In the genomic region with DNA sequence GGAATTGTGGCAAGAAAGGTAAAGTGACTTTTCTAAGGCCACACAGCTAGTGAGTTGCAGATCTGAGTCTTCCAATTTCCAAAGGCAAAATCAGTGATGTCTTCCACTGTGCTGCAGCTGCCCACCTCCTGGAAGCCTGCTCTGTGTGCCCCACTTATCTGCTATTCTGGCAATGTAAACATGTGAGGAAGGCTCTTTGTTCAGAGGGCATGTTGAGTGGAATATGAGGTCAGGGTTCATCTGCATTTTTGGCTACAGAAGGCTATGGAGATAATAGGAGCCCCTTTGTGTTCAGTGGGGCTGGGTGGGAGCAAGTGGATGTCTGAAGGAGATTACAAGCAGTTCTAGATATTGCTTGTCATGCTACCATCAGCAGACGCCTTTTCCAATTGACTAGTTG, we compare ENCODE assay signal across 1 cellular context.
A peak's percentile ranks its signal among the peaks of the same experiment; 100 is the strongest.
TF ChIP-seq lines count a peak whose summit lies in the region.

No MANE protein-coding gene starts in this region.

TF ChIP-seq in HepG2, 621 proteins besides CTCF, POLR2A, EP300 and RAD21 (continued from another document and continues in another):
- TF ChIP-seq, protein P1, sequence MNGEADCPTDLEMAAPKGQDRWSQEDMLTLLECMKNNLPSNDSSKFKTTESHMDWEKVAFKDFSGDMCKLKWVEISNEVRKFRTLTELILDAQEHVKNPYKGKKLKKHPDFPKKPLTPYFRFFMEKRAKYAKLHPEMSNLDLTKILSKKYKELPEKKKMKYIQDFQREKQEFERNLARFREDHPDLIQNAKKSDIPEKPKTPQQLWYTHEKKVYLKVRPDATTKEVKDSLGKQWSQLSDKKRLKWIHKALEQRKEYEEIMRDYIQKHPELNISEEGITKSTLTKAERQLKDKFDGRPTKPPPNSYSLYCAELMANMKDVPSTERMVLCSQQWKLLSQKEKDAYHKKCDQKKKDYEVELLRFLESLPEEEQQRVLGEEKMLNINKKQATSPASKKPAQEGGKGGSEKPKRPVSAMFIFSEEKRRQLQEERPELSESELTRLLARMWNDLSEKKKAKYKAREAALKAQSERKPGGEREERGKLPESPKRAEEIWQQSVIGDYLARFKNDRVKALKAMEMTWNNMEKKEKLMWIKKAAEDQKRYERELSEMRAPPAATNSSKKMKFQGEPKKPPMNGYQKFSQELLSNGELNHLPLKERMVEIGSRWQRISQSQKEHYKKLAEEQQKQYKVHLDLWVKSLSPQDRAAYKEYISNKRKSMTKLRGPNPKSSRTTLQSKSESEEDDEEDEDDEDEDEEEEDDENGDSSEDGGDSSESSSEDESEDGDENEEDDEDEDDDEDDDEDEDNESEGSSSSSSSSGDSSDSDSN (CRISPR knock-in tag; IDR thresholded peaks at IDR 0.05): no peak
- no peak for TF ChIP-seq TEAD2 (CRISPR knock-in tag; IDR thresholded peaks at IDR 0.05)
- no peak for TF ChIP-seq MXI1 (IDR thresholded peaks at IDR 0.05; ENCODE audit: borderline replicate concordance, low read depth, low read length)
- TF ChIP-seq ZNF263 (CRISPR knock-in tag; IDR thresholded peaks at IDR 0.05): no peak
- no peak for TF ChIP-seq ZNF569 (CRISPR knock-in tag; IDR thresholded peaks at IDR 0.05; ENCODE audit: borderline replicate concordance)
- TF ChIP-seq, protein P2, sequence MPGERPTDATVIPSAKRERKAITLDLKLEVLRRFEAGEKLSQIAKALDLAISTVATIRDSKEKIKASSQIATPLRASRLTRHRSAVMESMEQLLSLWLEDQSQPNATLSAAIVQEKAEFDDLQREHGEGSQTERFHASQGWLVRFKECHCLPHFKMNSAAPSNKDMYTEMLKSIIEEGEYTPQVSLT (CRISPR knock-in tag; IDR thresholded peaks at IDR 0.05; ENCODE audit: borderline replicate concordance, low read depth): no peak
- TF ChIP-seq, protein P3, sequence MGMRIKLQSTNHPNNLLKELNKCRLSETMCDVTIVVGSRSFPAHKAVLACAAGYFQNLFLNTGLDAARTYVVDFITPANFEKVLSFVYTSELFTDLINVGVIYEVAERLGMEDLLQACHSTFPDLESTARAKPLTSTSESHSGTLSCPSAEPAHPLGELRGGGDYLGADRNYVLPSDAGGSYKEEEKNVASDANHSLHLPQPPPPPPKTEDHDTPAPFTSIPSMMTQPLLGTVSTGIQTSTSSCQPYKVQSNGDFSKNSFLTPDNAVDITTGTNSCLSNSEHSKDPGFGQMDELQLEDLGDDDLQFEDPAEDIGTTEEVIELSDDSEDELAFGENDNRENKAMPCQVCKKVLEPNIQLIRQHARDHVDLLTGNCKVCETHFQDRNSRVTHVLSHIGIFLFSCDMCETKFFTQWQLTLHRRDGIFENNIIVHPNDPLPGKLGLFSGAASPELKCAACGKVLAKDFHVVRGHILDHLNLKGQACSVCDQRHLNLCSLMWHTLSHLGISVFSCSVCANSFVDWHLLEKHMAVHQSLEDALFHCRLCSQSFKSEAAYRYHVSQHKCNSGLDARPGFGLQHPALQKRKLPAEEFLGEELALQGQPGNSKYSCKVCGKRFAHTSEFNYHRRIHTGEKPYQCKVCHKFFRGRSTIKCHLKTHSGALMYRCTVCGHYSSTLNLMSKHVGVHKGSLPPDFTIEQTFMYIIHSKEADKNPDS (CRISPR knock-in tag; IDR thresholded peaks at IDR 0.05): no peak
- no peak for TF ChIP-seq ZNF567 (CRISPR knock-in tag; IDR thresholded peaks at IDR 0.05; ENCODE audit: borderline replicate concordance)
- TF ChIP-seq, protein P4, sequence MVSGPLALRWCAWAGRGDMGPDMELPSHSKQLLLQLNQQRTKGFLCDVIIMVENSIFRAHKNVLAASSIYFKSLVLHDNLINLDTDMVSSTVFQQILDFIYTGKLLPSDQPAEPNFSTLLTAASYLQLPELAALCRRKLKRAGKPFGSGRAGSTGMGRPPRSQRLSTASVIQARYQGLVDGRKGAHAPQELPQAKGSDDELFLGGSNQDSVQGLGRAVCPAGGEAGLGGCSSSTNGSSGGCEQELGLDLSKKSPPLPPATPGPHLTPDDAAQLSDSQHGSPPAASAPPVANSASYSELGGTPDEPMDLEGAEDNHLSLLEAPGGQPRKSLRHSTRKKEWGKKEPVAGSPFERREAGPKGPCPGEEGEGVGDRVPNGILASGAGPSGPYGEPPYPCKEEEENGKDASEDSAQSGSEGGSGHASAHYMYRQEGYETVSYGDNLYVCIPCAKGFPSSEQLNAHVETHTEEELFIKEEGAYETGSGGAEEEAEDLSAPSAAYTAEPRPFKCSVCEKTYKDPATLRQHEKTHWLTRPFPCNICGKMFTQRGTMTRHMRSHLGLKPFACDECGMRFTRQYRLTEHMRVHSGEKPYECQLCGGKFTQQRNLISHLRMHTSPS (CRISPR knock-in tag; IDR thresholded peaks at IDR 0.05; ENCODE audit: low read depth): no peak
- no peak for TF ChIP-seq ZNF232 (CRISPR knock-in tag; IDR thresholded peaks at IDR 0.05; ENCODE audit: borderline replicate concordance)
- no peak for TF ChIP-seq NR3C1 (CRISPR knock-in tag; IDR thresholded peaks at IDR 0.05)
- TF ChIP-seq, protein P5, sequence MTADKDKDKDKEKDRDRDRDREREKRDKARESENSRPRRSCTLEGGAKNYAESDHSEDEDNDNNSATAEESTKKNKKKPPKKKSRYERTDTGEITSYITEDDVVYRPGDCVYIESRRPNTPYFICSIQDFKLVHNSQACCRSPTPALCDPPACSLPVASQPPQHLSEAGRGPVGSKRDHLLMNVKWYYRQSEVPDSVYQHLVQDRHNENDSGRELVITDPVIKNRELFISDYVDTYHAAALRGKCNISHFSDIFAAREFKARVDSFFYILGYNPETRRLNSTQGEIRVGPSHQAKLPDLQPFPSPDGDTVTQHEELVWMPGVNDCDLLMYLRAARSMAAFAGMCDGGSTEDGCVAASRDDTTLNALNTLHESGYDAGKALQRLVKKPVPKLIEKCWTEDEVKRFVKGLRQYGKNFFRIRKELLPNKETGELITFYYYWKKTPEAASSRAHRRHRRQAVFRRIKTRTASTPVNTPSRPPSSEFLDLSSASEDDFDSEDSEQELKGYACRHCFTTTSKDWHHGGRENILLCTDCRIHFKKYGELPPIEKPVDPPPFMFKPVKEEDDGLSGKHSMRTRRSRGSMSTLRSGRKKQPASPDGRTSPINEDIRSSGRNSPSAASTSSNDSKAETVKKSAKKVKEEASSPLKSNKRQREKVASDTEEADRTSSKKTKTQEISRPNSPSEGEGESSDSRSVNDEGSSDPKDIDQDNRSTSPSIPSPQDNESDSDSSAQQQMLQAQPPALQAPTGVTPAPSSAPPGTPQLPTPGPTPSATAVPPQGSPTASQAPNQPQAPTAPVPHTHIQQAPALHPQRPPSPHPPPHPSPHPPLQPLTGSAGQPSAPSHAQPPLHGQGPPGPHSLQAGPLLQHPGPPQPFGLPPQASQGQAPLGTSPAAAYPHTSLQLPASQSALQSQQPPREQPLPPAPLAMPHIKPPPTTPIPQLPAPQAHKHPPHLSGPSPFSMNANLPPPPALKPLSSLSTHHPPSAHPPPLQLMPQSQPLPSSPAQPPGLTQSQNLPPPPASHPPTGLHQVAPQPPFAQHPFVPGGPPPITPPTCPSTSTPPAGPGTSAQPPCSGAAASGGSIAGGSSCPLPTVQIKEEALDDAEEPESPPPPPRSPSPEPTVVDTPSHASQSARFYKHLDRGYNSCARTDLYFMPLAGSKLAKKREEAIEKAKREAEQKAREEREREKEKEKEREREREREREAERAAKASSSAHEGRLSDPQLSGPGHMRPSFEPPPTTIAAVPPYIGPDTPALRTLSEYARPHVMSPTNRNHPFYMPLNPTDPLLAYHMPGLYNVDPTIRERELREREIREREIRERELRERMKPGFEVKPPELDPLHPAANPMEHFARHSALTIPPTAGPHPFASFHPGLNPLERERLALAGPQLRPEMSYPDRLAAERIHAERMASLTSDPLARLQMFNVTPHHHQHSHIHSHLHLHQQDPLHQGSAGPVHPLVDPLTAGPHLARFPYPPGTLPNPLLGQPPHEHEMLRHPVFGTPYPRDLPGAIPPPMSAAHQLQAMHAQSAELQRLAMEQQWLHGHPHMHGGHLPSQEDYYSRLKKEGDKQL (CRISPR knock-in tag; IDR thresholded peaks at IDR 0.05; ENCODE audit: low read depth): no peak
- peak; percentile 65 for TF ChIP-seq ZBTB7B (CRISPR knock-in tag; IDR thresholded peaks at IDR 0.05)
- TF ChIP-seq ZNF143 (CRISPR knock-in tag; IDR thresholded peaks at IDR 0.05): no peak
- no peak for TF ChIP-seq ZNF256 (CRISPR knock-in tag; conservative IDR thresholded peaks at IDR 0.05)
- TF ChIP-seq REXO4 (CRISPR knock-in tag; IDR thresholded peaks at IDR 0.05; ENCODE audit: borderline replicate concordance): no peak
- TF ChIP-seq, protein P6, sequence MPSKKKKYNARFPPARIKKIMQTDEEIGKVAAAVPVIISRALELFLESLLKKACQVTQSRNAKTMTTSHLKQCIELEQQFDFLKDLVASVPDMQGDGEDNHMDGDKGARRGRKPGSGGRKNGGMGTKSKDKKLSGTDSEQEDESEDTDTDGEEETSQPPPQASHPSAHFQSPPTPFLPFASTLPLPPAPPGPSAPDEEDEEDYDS (CRISPR knock-in tag; IDR thresholded peaks at IDR 0.05): no peak
- TF ChIP-seq, protein P7, sequence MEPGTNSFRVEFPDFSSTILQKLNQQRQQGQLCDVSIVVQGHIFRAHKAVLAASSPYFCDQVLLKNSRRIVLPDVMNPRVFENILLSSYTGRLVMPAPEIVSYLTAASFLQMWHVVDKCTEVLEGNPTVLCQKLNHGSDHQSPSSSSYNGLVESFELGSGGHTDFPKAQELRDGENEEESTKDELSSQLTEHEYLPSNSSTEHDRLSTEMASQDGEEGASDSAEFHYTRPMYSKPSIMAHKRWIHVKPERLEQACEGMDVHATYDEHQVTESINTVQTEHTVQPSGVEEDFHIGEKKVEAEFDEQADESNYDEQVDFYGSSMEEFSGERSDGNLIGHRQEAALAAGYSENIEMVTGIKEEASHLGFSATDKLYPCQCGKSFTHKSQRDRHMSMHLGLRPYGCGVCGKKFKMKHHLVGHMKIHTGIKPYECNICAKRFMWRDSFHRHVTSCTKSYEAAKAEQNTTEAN (CRISPR knock-in tag; conservative IDR thresholded peaks at IDR 0.05): no peak
- TF ChIP-seq ZNF552 (CRISPR knock-in tag; IDR thresholded peaks at IDR 0.05; ENCODE audit: borderline replicate concordance): no peak
- peak; percentile 77 for TF ChIP-seq NR2F2 (IDR thresholded peaks at IDR 0.05; ENCODE audit: borderline replicate concordance, low read depth)
- TF ChIP-seq, protein P8, sequence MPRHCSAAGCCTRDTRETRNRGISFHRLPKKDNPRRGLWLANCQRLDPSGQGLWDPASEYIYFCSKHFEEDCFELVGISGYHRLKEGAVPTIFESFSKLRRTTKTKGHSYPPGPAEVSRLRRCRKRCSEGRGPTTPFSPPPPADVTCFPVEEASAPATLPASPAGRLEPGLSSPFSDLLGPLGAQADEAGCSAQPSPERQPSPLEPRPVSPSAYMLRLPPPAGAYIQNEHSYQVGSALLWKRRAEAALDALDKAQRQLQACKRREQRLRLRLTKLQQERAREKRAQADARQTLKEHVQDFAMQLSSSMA (CRISPR knock-in tag; IDR thresholded peaks at IDR 0.05): no peak
- no peak for TF ChIP-seq ATAD3A (CRISPR knock-in tag; IDR thresholded peaks at IDR 0.05)
- TF ChIP-seq HDAC2 (CRISPR knock-in tag; IDR thresholded peaks at IDR 0.05): peak; percentile 57; the same call in 1 of the 2 replicates
- no peak for TF ChIP-seq IKZF1 (IDR thresholded peaks at IDR 0.05)
- TF ChIP-seq NONO (IDR thresholded peaks at IDR 0.05): no peak
- TF ChIP-seq NONO (CRISPR knock-in tag; conservative IDR thresholded peaks at IDR 0.05): no peak
- TF ChIP-seq ZFP41 (CRISPR knock-in tag; IDR thresholded peaks at IDR 0.05; ENCODE audit: borderline replicate concordance): no peak
- TF ChIP-seq ZSCAN12 (CRISPR knock-in tag; IDR thresholded peaks at IDR 0.05): no peak
- TF ChIP-seq, protein P9, sequence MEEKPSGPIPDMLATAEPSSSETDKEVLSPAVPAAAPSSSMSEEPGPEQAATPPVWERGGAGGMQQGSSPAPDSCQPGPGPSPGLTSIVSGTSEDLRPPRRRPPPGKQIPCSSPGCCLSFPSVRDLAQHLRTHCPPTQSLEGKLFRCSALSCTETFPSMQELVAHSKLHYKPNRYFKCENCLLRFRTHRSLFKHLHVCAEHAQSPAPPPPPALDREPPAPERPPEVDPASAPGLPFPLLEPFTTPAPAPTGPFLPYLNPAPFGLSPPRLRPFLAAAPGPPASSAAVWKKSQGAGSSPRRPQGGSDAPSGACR (CRISPR knock-in tag; IDR thresholded peaks at IDR 0.05): no peak
- no peak for TF ChIP-seq MBNL3 (CRISPR knock-in tag; conservative IDR thresholded peaks at IDR 0.05)
- 0 out of 2 replicates have a peak, but pooled peaks have one; percentile 40 for TF ChIP-seq FOXJ3 (CRISPR knock-in tag; IDR thresholded peaks at IDR 0.05; ENCODE audit: borderline replicate concordance)
- TF ChIP-seq MIER3 (CRISPR knock-in tag; IDR thresholded peaks at IDR 0.05; ENCODE audit: borderline replicate concordance): no peak
- TF ChIP-seq SAFB2 (CRISPR knock-in tag; IDR thresholded peaks at IDR 0.05; ENCODE audit: borderline replicate concordance, low read depth): no peak
- no peak for TF ChIP-seq CAMTA2 (CRISPR knock-in tag; IDR thresholded peaks at IDR 0.05; ENCODE audit: borderline replicate concordance)
- no peak for TF ChIP-seq ZNF260 (CRISPR knock-in tag; IDR thresholded peaks at IDR 0.05; ENCODE audit: borderline replicate concordance, low read depth)
- TF ChIP-seq ZBTB8A (CRISPR knock-in tag; IDR thresholded peaks at IDR 0.05; ENCODE audit: borderline replicate concordance, low read depth): no peak
- TF ChIP-seq, protein P10, sequence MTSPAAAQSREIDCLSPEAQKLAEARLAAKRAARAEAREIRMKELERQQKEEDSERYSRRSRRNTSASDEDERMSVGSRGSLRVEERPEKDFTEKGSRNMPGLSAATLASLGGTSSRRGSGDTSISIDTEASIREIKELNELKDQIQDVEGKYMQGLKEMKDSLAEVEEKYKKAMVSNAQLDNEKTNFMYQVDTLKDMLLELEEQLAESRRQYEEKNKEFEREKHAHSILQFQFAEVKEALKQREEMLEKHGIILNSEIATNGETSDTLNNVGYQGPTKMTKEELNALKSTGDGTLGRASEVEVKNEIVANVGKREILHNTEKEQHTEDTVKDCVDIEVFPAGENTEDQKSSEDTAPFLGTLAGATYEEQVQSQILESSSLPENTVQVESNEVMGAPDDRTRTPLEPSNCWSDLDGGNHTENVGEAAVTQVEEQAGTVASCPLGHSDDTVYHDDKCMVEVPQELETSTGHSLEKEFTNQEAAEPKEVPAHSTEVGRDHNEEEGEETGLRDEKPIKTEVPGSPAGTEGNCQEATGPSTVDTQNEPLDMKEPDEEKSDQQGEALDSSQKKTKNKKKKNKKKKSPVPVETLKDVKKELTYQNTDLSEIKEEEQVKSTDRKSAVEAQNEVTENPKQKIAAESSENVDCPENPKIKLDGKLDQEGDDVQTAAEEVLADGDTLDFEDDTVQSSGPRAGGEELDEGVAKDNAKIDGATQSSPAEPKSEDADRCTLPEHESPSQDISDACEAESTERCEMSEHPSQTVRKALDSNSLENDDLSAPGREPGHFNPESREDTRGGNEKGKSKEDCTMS (CRISPR knock-in tag; conservative IDR thresholded peaks at IDR 0.05): no peak
- TF ChIP-seq ZNF350 (CRISPR knock-in tag; IDR thresholded peaks at IDR 0.05; ENCODE audit: borderline replicate concordance, low read depth): no peak
- TF ChIP-seq FOXO1 (CRISPR knock-in tag; IDR thresholded peaks at IDR 0.05): no peak; the same call in 1 of the 2 replicates
- TF ChIP-seq CHD4 (IDR thresholded peaks at IDR 0.05; ENCODE audit: borderline replicate concordance, low read length): no peak; the same call in 1 of the 2 replicates
- peak; percentile 33; the same call in 1 of the 2 replicates for TF ChIP-seq FOXK1 (CRISPR knock-in tag; IDR thresholded peaks at IDR 0.05; ENCODE audit: borderline replicate concordance, low read depth)
- TF ChIP-seq ZNF773 (CRISPR knock-in tag; IDR thresholded peaks at IDR 0.05; ENCODE audit: borderline replicate concordance): no peak
